In genomic region chr10:8272794-8273425, GRCh38 we compare ENCODE assay signal across 22 cellular contexts.
DNase-seq lines count a peak whose midpoint lies in the region; ATAC-seq and TF ChIP-seq lines count a peak whose summit lies in the region.
"Had no signal": no experiment of that assay in that cellular context is flagged by ENCODE, and none has a peak within 500 bp of the region (broad histone marks: within the 10 kb centered on the region; RNA-seq: fewer than 3 reads in every experiment).

No MANE protein-coding gene starts in this region.

- no peak overlapping the region for H3K4me3 ChIP-seq in heart right ventricle
- no peak overlapping the region for H3K4me3 ChIP-seq in right atrium auricular region
- H3K4me3 ChIP-seq in epithelial cell of esophagus (ENCODE audit: low read length) = no peak overlapping the region
- H3K4me3 ChIP-seq in neural progenitor cell = no peak overlapping the region
- H3K4me3 ChIP-seq: BLaER1 treated with 17β-estradiol and CSF1 and Interleukin-3, amounts not matched to agents 10 nM and 100 nM had no signal

- no peaks in the 10 kb centered on the region for H3K79me2 ChIP-seq in neural progenitor cell (ENCODE audit: low read depth)

- no peaks in the 10 kb centered on the region for H4K20me1 ChIP-seq in neural progenitor cell (ENCODE audit: low read depth)
- H4K20me1 ChIP-seq: BLaER1 treated with 17β-estradiol and CSF1 and Interleukin-3, amounts not matched to agents 10 nM and 100 nM had no signal

- no peak overlapping the region for H3K4me2 ChIP-seq in neural progenitor cell
- H3K4me2 ChIP-seq: BLaER1 treated with 17β-estradiol and CSF1 and Interleukin-3, amounts not matched to agents 10 nM and 100 nM had no signal

- H3K9me3 Mint-ChIP-seq in neural progenitor cell (no peaks in the 10 kb centered on the region), CD14-positive monocyte (peaks cover 0 to 1% (median 0%) of the 10 kb centered on the region in 7 donors)
- H3K9me3 Mint-ChIP-seq: CD8-positive, alpha-beta memory T cell had no signal

- DNase-seq in heart right ventricle (no peak), right atrium auricular region (ENCODE audit: low spot score) (no peak), RWPE1 (ENCODE audit: low spot score) (peak; percentile 6), epithelial cell of esophagus (ENCODE audit: low read depth) (peak; percentile 75), neural progenitor cell (ENCODE audit: low spot score) (no peak), CD14-positive monocyte (ENCODE audit: low spot score) (no peak), SK-N-DZ (ENCODE audit: low spot score) (no peak)
- DNase-seq: 8988T; CD8-positive, alpha-beta memory T cell; GDM1; MV-4-11; NCI-H1694; NCI-H2081; NCI-H2171 treated with DMSO at 0.1 percent for 48 hours; NCI-H526; RPMI8226; SIG-M5 had no signal

- H3K4me3 Mint-ChIP-seq in neural progenitor cell = no peak overlapping the region
- H3K4me3 Mint-ChIP-seq in CD14-positive monocyte = no peak overlapping the region
- H3K4me3 Mint-ChIP-seq: CD8-positive, alpha-beta memory T cell; IgD-negative memory B cell had no signal

- ATAC-seq in heart right ventricle = peak in 6 of 8 donors; percentile 25 to 90 (median 48)
- no peak for ATAC-seq in GM19452 (IDR thresholded peaks at IDR 0.05; ENCODE audit: unreplicated experiment)
- ATAC-seq: HCT116, SK-N-SH treated with all-trans-retinoic acid at 6 μM for 48 hours had no signal

- no peaks in the 10 kb centered on the region for H3K36me3 Mint-ChIP-seq in neural progenitor cell
- H3K36me3 Mint-ChIP-seq in CD14-positive monocyte = no peaks in the 10 kb centered on the region
- H3K36me3 Mint-ChIP-seq: CD8-positive, alpha-beta memory T cell; IgD-negative memory B cell had no signal

- H3K4me1 ChIP-seq in heart right ventricle (no peaks in the 10 kb centered on the region), right atrium auricular region (no peaks in the 10 kb centered on the region), neural progenitor cell (no peaks in the 10 kb centered on the region)
- H3K4me1 ChIP-seq: BLaER1 treated with 17β-estradiol and CSF1 and Interleukin-3, amounts not matched to agents 10 nM and 100 nM had no signal

- POLR2A ChIA-PET in RWPE1 (lab: Yijun Ruan, JAX; ENCODE audit: low non-redundant PET) = no interaction called here

- WGBS in heart right ventricle, 2 donors = 46 to 49% methylated on average over 10 of the region's 10 CpGs

- H3K27me3 ChIP-seq in heart right ventricle = peaks cover 0 to 8% (median 0%) of the 10 kb centered on the region in 7 donors
- no peaks in the 10 kb centered on the region for H3K27me3 ChIP-seq in right atrium auricular region
- H3K27me3 ChIP-seq in neural progenitor cell = no peaks in the 10 kb centered on the region
- H3K27me3 ChIP-seq: BLaER1 treated with 17β-estradiol and CSF1 and Interleukin-3, amounts not matched to agents 10 nM and 100 nM had no signal

- no peaks in the 10 kb centered on the region for H3K4me1 Mint-ChIP-seq in neural progenitor cell
- no peaks in the 10 kb centered on the region for H3K4me1 Mint-ChIP-seq in CD14-positive monocyte
- H3K4me1 Mint-ChIP-seq: CD8-positive, alpha-beta memory T cell; IgD-negative memory B cell had no signal

- no peak overlapping the region for H2AFZ ChIP-seq in neural progenitor cell (replicated peaks)

- H3K27ac Mint-ChIP-seq in neural progenitor cell (no peak overlapping the region), CD14-positive monocyte (no peak overlapping the region)
- H3K27ac Mint-ChIP-seq: IgD-negative memory B cell had no signal

- H3K9ac ChIP-seq in neural progenitor cell = no peak overlapping the region
- H3K9ac ChIP-seq: BLaER1 treated with 17β-estradiol and CSF1 and Interleukin-3, amounts not matched to agents 10 nM and 100 nM had no signal

- H3K27me3 Mint-ChIP-seq in neural progenitor cell (ENCODE audit: insufficient read depth, low read depth) = peaks cover 5% of the 10 kb centered on the region
- peaks cover 0 to 5% (median 2%) of the 10 kb centered on the region in 3 donors for H3K27me3 Mint-ChIP-seq in CD14-positive monocyte (ENCODE audit: low read depth in 3 of 3)
- H3K27me3 Mint-ChIP-seq: CD8-positive, alpha-beta memory T cell; IgD-negative memory B cell had no signal

- H3K9me3 ChIP-seq in heart right ventricle (no peaks in the 10 kb centered on the region), right atrium auricular region (no peaks in the 10 kb centered on the region), neural progenitor cell (ENCODE audit: low read depth) (no peaks in the 10 kb centered on the region)
- H3K9me3 ChIP-seq: BLaER1 treated with 17β-estradiol and CSF1 and Interleukin-3, amounts not matched to agents 10 nM and 100 nM had no signal

- H3F3A ChIP-seq in neural progenitor cell (ENCODE audit: low read depth) = peaks cover 12% of the 10 kb centered on the region

- intact Hi-C loops in heart right ventricle (cut with DNase I) = loop anchor here in 2 of 10 donors (10.0 kb wide), 1 partner anchor 218 kb away; the partner anchor contains the start of gene GATA3 (in 2 of the 2)
- intact Hi-C loops in CD14-positive monocyte (cut with micrococcal nuclease) = no loop called here

- CTCF ChIA-PET in RWPE1 (lab: Yijun Ruan, JAX) = no interaction called here

- H3K27ac ChIP-seq in heart right ventricle (peak overlapping the region in 3 of 10 donors; percentile 1 to 18 (median 6)), right atrium auricular region (no peak overlapping the region), RWPE1 (no peak overlapping the region), neural progenitor cell (no peak overlapping the region)
- H3K27ac ChIP-seq: BLaER1 treated with 17β-estradiol and CSF1 and Interleukin-3, amounts not matched to agents 10 nM and 100 nM had no signal

- TF ChIP-seq CTCF in heart right ventricle (IDR thresholded peaks at IDR 0.05) (no peak), right atrium auricular region (IDR thresholded peaks at IDR 0.05) (no peak), RWPE1 (conservative IDR thresholded peaks at IDR 0.05; ENCODE audit: low read depth) (no peak), epithelial cell of esophagus (IDR thresholded peaks at IDR 0.05; ENCODE audit: insufficient read depth, low read depth, low read length, missing control alignments) (no peak), neural progenitor cell (IDR thresholded peaks at IDR 0.05) (no peak), CD14-positive monocyte (IDR thresholded peaks at IDR 0.05) (no peak)

- H3K36me3 ChIP-seq in heart right ventricle (no peaks in the 10 kb centered on the region), right atrium auricular region (no peaks in the 10 kb centered on the region), neural progenitor cell (no peaks in the 10 kb centered on the region)
- H3K36me3 ChIP-seq: BLaER1 treated with 17β-estradiol and CSF1 and Interleukin-3, amounts not matched to agents 10 nM and 100 nM had no signal

Comparison
In these comparisons a context has a peak if more than half of its experiments do, and no peak if none do; other contexts are left out.
1. DNase-seq: peak in RWPE1 (single experiment) and epithelial cell of esophagus (single experiment); none in heart right ventricle (0 of 2), right atrium auricular region (single experiment), neural progenitor cell (single experiment), CD14-positive monocyte (single experiment) and SK-N-DZ (single experiment).